ENCODE assay signal across 1 cellular context in the genomic region with DNA sequence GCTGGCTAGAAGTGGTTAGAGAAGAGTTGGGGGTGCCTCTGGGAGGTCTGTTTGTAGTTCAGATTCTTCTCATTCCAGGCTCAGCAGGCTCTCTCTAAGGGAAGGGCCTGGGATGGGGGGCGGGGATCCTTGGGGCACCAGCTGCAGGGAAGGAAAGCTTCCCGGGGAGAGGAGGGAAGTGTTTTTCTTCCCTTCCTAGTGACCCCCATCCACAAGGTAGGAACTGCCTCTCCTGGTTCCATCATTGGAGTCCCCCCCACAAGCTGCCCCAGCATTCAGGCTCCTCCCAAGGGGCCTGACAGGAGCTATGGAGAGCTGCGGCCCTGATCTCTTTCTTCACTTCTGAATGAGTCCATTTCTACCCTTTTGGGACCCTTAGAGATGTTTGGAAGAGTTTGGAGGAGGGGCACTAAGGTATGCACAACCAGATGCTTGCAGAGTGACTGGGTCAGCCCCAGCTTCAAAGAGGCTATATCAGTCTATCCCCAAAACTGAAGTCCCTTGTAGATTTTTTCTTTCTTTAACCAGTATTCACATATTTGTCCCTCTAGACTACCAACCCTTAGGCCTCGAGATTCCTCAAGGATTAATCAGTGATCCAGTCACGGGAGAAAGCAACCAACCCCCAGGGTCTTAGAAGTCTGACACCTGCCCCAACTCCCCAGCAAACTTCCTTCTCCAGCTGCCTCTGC.
TF ChIP-seq lines count a peak whose summit lies in the region.

No MANE protein-coding gene starts in this region.

TF ChIP-seq in IMR-90, 13 proteins besides CTCF, POLR2A, EP300 and RAD21 (continued from another document):
- no peak for TF ChIP-seq SMC3 (IDR thresholded peaks at IDR 0.05; ENCODE audit: low read depth, low read length)
